Comparison of ENCODE assay signal across 14 cellular contexts in the genomic region with DNA sequence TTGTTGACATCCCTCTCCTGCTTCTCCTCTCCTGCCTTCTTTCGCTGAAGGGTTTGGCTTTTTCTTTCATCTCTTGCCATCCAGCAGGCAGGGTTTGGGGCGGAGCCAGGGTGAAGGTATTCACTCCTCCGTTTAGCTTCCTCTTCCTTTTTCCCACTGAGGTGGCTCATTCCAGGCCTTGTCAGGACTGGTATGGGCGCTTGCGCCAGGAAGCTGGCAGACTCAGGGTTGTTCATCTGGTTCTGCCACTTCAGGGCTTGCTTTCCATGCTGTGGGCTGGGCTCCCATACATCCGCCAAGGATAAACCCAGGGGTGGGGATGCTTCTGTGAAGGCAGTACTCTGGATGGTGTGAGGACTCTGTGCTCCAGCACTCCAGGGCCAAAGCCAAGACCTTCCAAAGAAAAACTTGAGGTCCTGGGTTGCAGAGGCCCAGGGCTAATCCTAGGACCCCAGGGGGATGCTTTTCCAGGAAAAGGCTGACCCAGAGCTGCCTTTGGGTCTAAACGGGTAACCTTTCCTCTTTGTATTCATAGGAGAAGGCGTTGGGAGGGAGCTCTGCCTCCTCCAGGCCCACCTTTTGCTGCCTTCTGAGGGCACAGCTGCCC. TPM values are rescaled to one million over a fixed set of nuclear protein-coding genes. Genes with fewer than 3 reads are reported as not detected.
DNase-seq lines count a peak whose midpoint lies in the region; TF ChIP-seq lines count a peak whose summit lies in the region.
"Had no signal": no experiment of that assay in that cellular context is flagged by ENCODE, and none has a peak within 500 bp of the region (broad histone marks: within the 10 kb centered on the region; RNA-seq: fewer than 3 reads in every experiment).

No MANE protein-coding gene starts in this region.

- H3K36me3 Mint-ChIP-seq in endodermal cell (ENCODE audit: low read depth) (no peaks in the 10 kb centered on the region), neural progenitor cell (no peaks in the 10 kb centered on the region)

- H3K36me3 ChIP-seq in endodermal cell (ENCODE audit: control insufficient read depth, insufficient read depth, low read length) (no peaks in the 10 kb centered on the region), neural progenitor cell (no peaks in the 10 kb centered on the region), WERI-Rb-1 (no peaks in the 10 kb centered on the region), testis (ENCODE audit: low read depth, missing control alignments) (no peaks in the 10 kb centered on the region)

- DNase-seq in LoVo (ENCODE audit: low spot score) (peak; percentile 78), endodermal cell (peak; percentile 79), neural progenitor cell (ENCODE audit: low spot score) (no peak), WERI-Rb-1 (no peak), testis (no peak), middle frontal gyrus (ENCODE audit: extremely low spot score, low spot score) (no peak), Ammon's horn (ENCODE audit: low spot score) (no peak)
- DNase-seq: activated CD4-positive, alpha-beta T cell treated with anti-CD3 and anti-CD28 coated beads for 36 hours; activated naive CD4-positive, alpha-beta T cell treated with anti-CD3 and anti-CD28 coated beads for 36 hours; HFFc6; NCI-H1694 treated with DMSO at 0.1 percent for 48 hours had no signal

- no peaks in the 10 kb centered on the region for H3K79me2 ChIP-seq in neural progenitor cell (ENCODE audit: low read depth)
- H3K79me2 ChIP-seq: hepatocyte had no signal

- TF ChIP-seq CTCF in C4-2B (conservative IDR thresholded peaks at IDR 0.05): no peak
- TF ChIP-seq CTCF in endodermal cell (conservative IDR thresholded peaks at IDR 0.05): no peak
- TF ChIP-seq CTCF in neural progenitor cell (IDR thresholded peaks at IDR 0.05): no peak
- no peak for TF ChIP-seq CTCF in WERI-Rb-1 (IDR thresholded peaks at IDR 0.05; ENCODE audit: low read depth, low read length)
- TF ChIP-seq CTCF in testis (IDR thresholded peaks at IDR 0.05): no peak

- H3K27me3 ChIP-seq in endodermal cell (ENCODE audit: control insufficient read depth, insufficient read depth, low read length, poor library complexity, severe bottlenecking) (no peaks in the 10 kb centered on the region), neural progenitor cell (peaks cover 12% of the 10 kb centered on the region), WERI-Rb-1 (ENCODE audit: insufficient read depth, low read depth, severe bottlenecking) (no peaks in the 10 kb centered on the region), testis (no peaks in the 10 kb centered on the region)
- H3K27me3 ChIP-seq: dorsolateral prefrontal cortex, hepatocyte had no signal

- no peaks in the 10 kb centered on the region for H3K4me1 ChIP-seq in endodermal cell (ENCODE audit: control insufficient read depth, insufficient read depth, low read length)
- H3K4me1 ChIP-seq in neural progenitor cell: peaks cover 31% of the 10 kb centered on the region
- H3K4me1 ChIP-seq in testis: no peaks in the 10 kb centered on the region

- no peaks in the 10 kb centered on the region for H4K20me1 ChIP-seq in neural progenitor cell (ENCODE audit: low read depth)

- no peak overlapping the region for H3K27ac Mint-ChIP-seq in endodermal cell
- no peak overlapping the region for H3K27ac Mint-ChIP-seq in neural progenitor cell
- H3K27ac Mint-ChIP-seq: activated CD4-positive, alpha-beta T cell treated with anti-CD3 and anti-CD28 coated beads for 36 hours; activated naive CD4-positive, alpha-beta T cell treated with anti-CD3 and anti-CD28 coated beads for 36 hours; HFFc6 had no signal

- H3K9me3 Mint-ChIP-seq in endodermal cell: no peaks in the 10 kb centered on the region
- H3K9me3 Mint-ChIP-seq in neural progenitor cell: peaks cover 1% of the 10 kb centered on the region
- H3K9me3 Mint-ChIP-seq: activated naive CD4-positive, alpha-beta T cell treated with anti-CD3 and anti-CD28 coated beads for 36 hours; HFFc6 had no signal

- H3K4me1 Mint-ChIP-seq in endodermal cell: peaks cover 23% of the 10 kb centered on the region
- peaks cover 11% of the 10 kb centered on the region for H3K4me1 Mint-ChIP-seq in neural progenitor cell

- intact Hi-C loops in testis (cut with DNase I; ENCODE audit: low total_unique reads): no loop called here

- H3F3A ChIP-seq in neural progenitor cell (ENCODE audit: low read depth): no peaks in the 10 kb centered on the region

- no peak overlapping the region for H3K4me3 Mint-ChIP-seq in endodermal cell
- no peak overlapping the region for H3K4me3 Mint-ChIP-seq in neural progenitor cell
- H3K4me3 Mint-ChIP-seq: activated CD4-positive, alpha-beta T cell treated with anti-CD3 and anti-CD28 coated beads for 36 hours; activated naive CD4-positive, alpha-beta T cell treated with anti-CD3 and anti-CD28 coated beads for 36 hours; HFFc6 had no signal

- H3K9me3 ChIP-seq in endodermal cell (ENCODE audit: control insufficient read depth, low read length) (no peaks in the 10 kb centered on the region), neural progenitor cell (ENCODE audit: low read depth) (no peaks in the 10 kb centered on the region), WERI-Rb-1 (ENCODE audit: severe bottlenecking) (peaks cover 5% of the 10 kb centered on the region), testis (no peaks in the 10 kb centered on the region)

- peak overlapping the region; percentile 31 for H3K4me2 ChIP-seq in neural progenitor cell
- H3K4me2 ChIP-seq: hepatocyte had no signal

- H3K9ac ChIP-seq in endodermal cell (ENCODE audit: extremely low read depth, low read length, poor library complexity, severe bottlenecking): no peak overlapping the region
- H3K9ac ChIP-seq in neural progenitor cell: no peak overlapping the region

- H3K27me3 Mint-ChIP-seq in endodermal cell (ENCODE audit: insufficient read depth) (peaks cover 18% of the 10 kb centered on the region), neural progenitor cell (ENCODE audit: insufficient read depth, low read depth) (no peaks in the 10 kb centered on the region)

- peak overlapping the region; percentile 90 for H2AFZ ChIP-seq in neural progenitor cell (replicated peaks)
- H2AFZ ChIP-seq: hepatocyte had no signal

- WGBS in endodermal cell (ENCODE audit: insufficient coverage in 1 of 2, insufficient read length in 1 of 2), 2 experiments: 69 to 73% methylated on average over 7 to 8 of the region's 8 CpGs
- 66 to 68% methylated on average over 7 to 8 of the region's 8 CpGs for WGBS in testis, 2 donors

- no peak for TF ChIP-seq POLR2A in testis (IDR thresholded peaks at IDR 0.05)

- H3K27ac ChIP-seq in C4-2B (peak overlapping the region; percentile 69), endodermal cell (ENCODE audit: low read depth, low read length) (no peak overlapping the region), neural progenitor cell (no peak overlapping the region), WERI-Rb-1 (no peak overlapping the region), testis (no peak overlapping the region)
- H3K27ac ChIP-seq: dorsolateral prefrontal cortex, hepatocyte had no signal

- H3K4me3 ChIP-seq in endodermal cell (ENCODE audit: low read length): no peak overlapping the region
- H3K4me3 ChIP-seq in neural progenitor cell: no peak overlapping the region
- H3K4me3 ChIP-seq in WERI-Rb-1 (ENCODE audit: low read depth, low read length): no peak overlapping the region
- H3K4me3 ChIP-seq in testis: no peak overlapping the region
- H3K4me3 ChIP-seq: dorsolateral prefrontal cortex, hepatocyte had no signal

RNA-seq across cellular contexts. Expression of a gene that starts 7.7 kb away (rescaled TPM):
- 100 to 1,000 TPM; 109 to 153 TPM for total RNA-seq in endodermal cell
- polyA plus RNA-seq in endodermal cell (2013, experiment 1 of 2): 59.2 TPM
- 56.9 TPM for polyA plus RNA-seq in endodermal cell (2013, experiment 2 of 2)
- total RNA-seq in neural progenitor cell (ENCODE audit: low replicate concordance): 62.9 and 121 TPM in 2 replicates
- total RNA-seq in testis: 10 to 100 TPM; 35.8 to 61.0 TPM
- polyA plus RNA-seq in testis (ENCODE audit: insufficient read depth, low read depth, low replicate concordance): 19.6 TPM

Comparison
In these comparisons a context has a peak if more than half of its experiments do, and no peak if none do; other contexts are left out.
1. DNase-seq: peak in LoVo (single experiment) and endodermal cell (single experiment); none in neural progenitor cell (single experiment), WERI-Rb-1 (single experiment), testis (single experiment), middle frontal gyrus (single experiment) and Ammon's horn (single experiment).